In genomic region chr17:4997302-4998026, GRCh38 we compare ENCODE assay signal across 8 cellular contexts. TPM values are rescaled to one million over a fixed set of nuclear protein-coding genes. Genes with fewer than 3 reads are reported as not detected.
A peak's percentile ranks its signal among the peaks of the same experiment; 100 is the strongest.
DNase-seq lines count a peak whose midpoint lies in the region; ATAC-seq and TF ChIP-seq lines count a peak whose summit lies in the region.

INCA1 (minus strand) TSS chr17:4997522; CDS start chr17:4994437, 3,085 bp downstream.
KIF1C (plus strand) TSS chr17:4997950; CDS start chr17:5000247, 2,297 bp downstream.

- H3K4me3 Mint-ChIP-seq in glutamatergic neuron (ENCODE audit: unreplicated experiment): peak within 1 kb of the TSS; percentile 84

- H3K36me3 ChIP-seq in HAP-1 (replicated peaks): peaks cover 27% of the 10 kb centered on the region
- peaks cover 15% of the 10 kb centered on the region; the same call in 1 of the 2 replicates for H3K36me3 ChIP-seq in MG63
- H3K36me3 ChIP-seq in SK-N-SH (replicated peaks in 1 of 2; ENCODE audit: control insufficient read depth in 1 of 2, insufficient read depth in 2 of 2, low read length in 1 of 2): peaks cover 10 to 17% of the 10 kb centered on the region in 2 experiments
- no peaks in the 10 kb centered on the region for H3K36me3 ChIP-seq in ovary
- peaks cover 9% of the 10 kb centered on the region for H3K36me3 ChIP-seq in thymus (ENCODE audit: control insufficient read depth, insufficient read depth)

- CTCF ChIA-PET in SK-N-SH (lab: Yijun Ruan, JAX): interaction anchor here (0.7 to 8.1 kb wide), 7 partner anchors 9 to 65 kb away, joined by 3 to 54 read pairs (median 3); partner anchors contain the start of genes CAMTA2 and PFN1

- H3K27me3 ChIP-seq in HAP-1 (ENCODE audit: low read depth): no peaks in the 10 kb centered on the region
- no peaks in the 10 kb centered on the region for H3K27me3 ChIP-seq in MG63
- H3K27me3 ChIP-seq in SK-N-SH (ENCODE audit: insufficient read depth): no peaks in the 10 kb centered on the region
- no peaks in the 10 kb centered on the region for H3K27me3 ChIP-seq in ovary
- H3K27me3 ChIP-seq in thymus (ENCODE audit: control insufficient read depth, insufficient read depth): peaks cover 6% of the 10 kb centered on the region

- no peak for TF ChIP-seq CTCF in SK-N-SH (IDR thresholded peaks at IDR 0.05)
- TF ChIP-seq CTCF in glutamatergic neuron (IDR thresholded peaks at IDR 0.05; ENCODE audit: partially characterized antibody, unreplicated experiment): no peak
- TF ChIP-seq CTCF in ovary (IDR thresholded peaks at IDR 0.05): peak in 2 of 3 donors; percentile 54 to 59

- POLR2A ChIA-PET in SK-N-SH (lab: Yijun Ruan, JAX): interaction anchor here (0.6 to 2.2 kb wide), 6 partner anchors 8 to 293 kb away, joined by 3 to 13 read pairs (median 5); partner anchors contain the start of genes PELP1, PFN1 and SPAG7

- peak within 1 kb of the TSS; percentile 66 to 85; a peak in 3 of 4 replicates for H3K27ac ChIP-seq in SK-N-SH (ENCODE audit: low read depth in 2 of 2, low read length in 1 of 2)
- peak within 1 kb of the TSS; percentile 74 to 90 for H3K27ac ChIP-seq in ovary
- peak within 1 kb of the TSS; percentile 73 for H3K27ac ChIP-seq in thymus (ENCODE audit: low read depth)

- H3K36me3 Mint-ChIP-seq in activated naive CD4-positive, alpha-beta T cell treated with anti-CD3 and anti-CD28 coated beads, Interleukin-2, amount 50 U/mL, for 72 hours: no peaks in the 10 kb centered on the region
- no peaks in the 10 kb centered on the region for H3K36me3 Mint-ChIP-seq in glutamatergic neuron (ENCODE audit: unreplicated experiment)

- H4K20me1 ChIP-seq in SK-N-SH (ENCODE audit: insufficient read depth): peaks cover 20% of the 10 kb centered on the region

- peaks cover 4% of the 10 kb centered on the region for H3F3A ChIP-seq in SK-N-SH (replicated peaks; ENCODE audit: insufficient read depth)

- no peak for TF ChIP-seq EP300 in SK-N-SH (IDR thresholded peaks at IDR 0.05; ENCODE audit: borderline replicate concordance in 1 of 2, low read depth in 1 of 2, low read length in 1 of 2)
- no peak for TF ChIP-seq EP300 in ovary (IDR thresholded peaks at IDR 0.05)

- TF ChIP-seq POLR2A in ovary (IDR thresholded peaks at IDR 0.05): peak; percentile 74

- peaks cover 4% of the 10 kb centered on the region for H3K4me1 Mint-ChIP-seq in glutamatergic neuron (ENCODE audit: low read depth, unreplicated experiment)

- H3K4me1 ChIP-seq in HAP-1 (peaks cover 6% of the 10 kb centered on the region), SK-N-SH (ENCODE audit: control insufficient read depth in 1 of 2, insufficient read depth in 2 of 2, low read depth in 1 of 2, low read length in 1 of 2) (peaks cover 10 to 24% of the 10 kb centered on the region in 2 experiments; a peak in 3 of 4 replicates), ovary (ENCODE audit: insufficient read depth) (peaks cover 12% of the 10 kb centered on the region), thymus (ENCODE audit: control insufficient read depth, insufficient read depth, low read length) (peaks cover 17% of the 10 kb centered on the region)

- in situ Hi-C loops in HAP-1 (cut with MboI; ENCODE audit: low sequenced_read_pairs): loop anchor here (25.0 kb wide), 1 partner anchor 1465 kb away; no protein-coding TSS in a partner anchor

- no peak for TF ChIP-seq RAD21 in SK-N-SH (IDR thresholded peaks at IDR 0.05; ENCODE audit: low read length)

- peak within 1 kb of the TSS; percentile 84 for H3K9ac ChIP-seq in SK-N-SH

- H3K4me3 ChIP-seq in HAP-1 (peak within 1 kb of the TSS; percentile 82), MG63 (peak within 1 kb of the TSS; percentile 66), SK-N-SH (ENCODE audit: low read depth in 2 of 2, low read length in 1 of 2) (peak within 1 kb of the TSS; percentile 93 to 99), ovary (peak within 1 kb of the TSS; percentile 75), thymus (ENCODE audit: low read length) (peak within 1 kb of the TSS; percentile 86)

- H3K9me3 ChIP-seq in HAP-1 (no peaks in the 10 kb centered on the region), MG63 (no peaks in the 10 kb centered on the region), SK-N-SH (no peaks in the 10 kb centered on the region), ovary (no peaks in the 10 kb centered on the region), thymus (ENCODE audit: control insufficient read depth) (no peaks in the 10 kb centered on the region)

- intact Hi-C loops in ovary (cut with DNase I): no loop called here

- peak within 1 kb of the TSS; percentile 60 to 83 for H3K27ac Mint-ChIP-seq in activated naive CD4-positive, alpha-beta T cell treated with anti-CD3 and anti-CD28 coated beads, Interleukin-2, amount 50 U/mL, for 72 hours
- H3K27ac Mint-ChIP-seq in glutamatergic neuron (ENCODE audit: unreplicated experiment): no peak within 1 kb of the TSS

- WGBS in SK-N-SH (ENCODE audit: low lambda C conversion rate): no CpG with 5 or more reads among the region's 93 CpGs
- 0% methylated on average over 30 to 93 of the region's 93 CpGs for WGBS in ovary, 3 donors
- under 1% methylated on average over 93 of the region's 93 CpGs for WGBS in thymus

- H3K9me3 Mint-ChIP-seq in activated naive CD4-positive, alpha-beta T cell treated with anti-CD3 and anti-CD28 coated beads, Interleukin-2, amount 50 U/mL, for 72 hours: no peaks in the 10 kb centered on the region
- H3K9me3 Mint-ChIP-seq in glutamatergic neuron (ENCODE audit: unreplicated experiment): peaks cover 7% of the 10 kb centered on the region

- peak within 1 kb of the TSS; percentile 78; the same call in 1 of the 2 replicates for H2AFZ ChIP-seq in SK-N-SH (ENCODE audit: low read depth)

- no peaks in the 10 kb centered on the region for H3K9me2 ChIP-seq in SK-N-SH

- peak; percentile 94 to 97 for ATAC-seq in activated naive CD4-positive, alpha-beta T cell treated with anti-CD3 and anti-CD28 coated beads, Interleukin-2, amount 50 U/mL, for 72 hours

- H3K79me2 ChIP-seq in SK-N-SH (ENCODE audit: insufficient read depth): peaks cover 45% of the 10 kb centered on the region

- H3K4me2 ChIP-seq in SK-N-SH: peak within 1 kb of the TSS; percentile 99

- H3K27me3 Mint-ChIP-seq in glutamatergic neuron (ENCODE audit: unreplicated experiment): peaks cover 14% of the 10 kb centered on the region

- peak; percentile 7 for DNase-seq in GF-D8 (lab: John Stamatoyannopoulos, UW)
- DNase-seq in HAP-1 (ENCODE audit: low spot score in 2 of 2): peak; percentile 82 to 95
- peak; percentile 82 for DNase-seq in MG63
- peak; percentile 99 for DNase-seq in SK-N-SH
- DNase-seq in activated naive CD4-positive, alpha-beta T cell treated with anti-CD3 and anti-CD28 coated beads, Interleukin-2, amount 50 U/mL, for 72 hours (ENCODE audit: low spot score in 2 of 2): peak; percentile 92 to 94
- peak; percentile 90 for DNase-seq in glutamatergic neuron
- DNase-seq in ovary: peak; percentile 94 to 96 (median 95)

TF ChIP-seq in SK-N-SH, 30 proteins besides CTCF, POLR2A, EP300 and RAD21 (continues in another document):
- peak; percentile 73; the same call in 1 of the 2 replicates for TF ChIP-seq POLR2AphosphoS5 (IDR thresholded peaks at IDR 0.05; ENCODE audit: low read depth, low read length)
- TF ChIP-seq MAX (IDR thresholded peaks at IDR 0.05; ENCODE audit: low read depth): peak; percentile 67
- no peak for TF ChIP-seq RCOR1 (IDR thresholded peaks at IDR 0.05; ENCODE audit: low read length)
- TF ChIP-seq SIN3A (IDR thresholded peaks at IDR 0.05; ENCODE audit: borderline replicate concordance, low read depth, low read length): peak; percentile 79; the same call in 1 of the 2 replicates
- TF ChIP-seq ELF1 (IDR thresholded peaks at IDR 0.05): no peak
- TF ChIP-seq TEAD4 (IDR thresholded peaks at IDR 0.05; ENCODE audit: borderline replicate concordance, insufficient read depth): no peak
- TF ChIP-seq MXI1 (IDR thresholded peaks at IDR 0.05; ENCODE audit: low read depth, low read length): no peak
- no peak for TF ChIP-seq IRF3 (IDR thresholded peaks at IDR 0.05; ENCODE audit: low read depth, low read length)
- TF ChIP-seq CHD2 (IDR thresholded peaks at IDR 0.05; ENCODE audit: low read length, partially characterized antibody): no peak

RNA-seq across cellular contexts. Expression of gene INCA1, which starts in this region (rescaled TPM):
- total RNA-seq in MG63 (2014; rRNA removed; shearing (Covaris generic); ENCODE audit: low replicate concordance): not detected in 2 replicates
- polyA plus RNA-seq in SK-N-SH (2012; rRNA removed): 1.2 and 1.3 TPM in 2 replicates
- 0.64 TPM in 2 replicates for polyA plus RNA-seq in SK-N-SH (2012; cell fraction: cytosol; rRNA removed)
- polyA plus RNA-seq in SK-N-SH (2012; cell fraction: nucleus; rRNA removed): 6.1 and 7.0 TPM in 2 replicates
- 1 to 10 TPM in 1 of 2 donors, under 1 TPM in 1; 0.53 to 2.6 TPM for total RNA-seq in activated naive CD4-positive, alpha-beta T cell treated with anti-CD3 and anti-CD28 coated beads, Interleukin-2, amount 50 U/mL, for 72 hours
- total RNA-seq in glutamatergic neuron (ENCODE audit: unreplicated experiment): 0.44 TPM
- total RNA-seq in ovary: 1 to 10 TPM in 6 of 7 donors, under 1 TPM in 1; 0.95 to 5.0 (median 1.9) TPM
- 1 to 10 TPM; 1.5 to 2.8 TPM for polyA plus RNA-seq in ovary
- polyA plus RNA-seq in thymus: 1.5 TPM

RNA-seq across cellular contexts. Expression of gene KIF1C, which starts in this region (rescaled TPM):
- total RNA-seq in MG63 (2014; rRNA removed; shearing (Covaris generic); ENCODE audit: low replicate concordance): 19.1 and 58.1 TPM in 2 replicates
- polyA plus RNA-seq in SK-N-SH (2012; rRNA removed): 36.7 and 58.2 TPM in 2 replicates
- 51.2 and 53.6 TPM in 2 replicates for polyA plus RNA-seq in SK-N-SH (2012; cell fraction: cytosol; rRNA removed)
- polyA plus RNA-seq in SK-N-SH (2012; cell fraction: nucleus; rRNA removed): 69.6 and 72.0 TPM in 2 replicates
- 10 to 100 TPM; 37.9 to 42.4 TPM for total RNA-seq in activated naive CD4-positive, alpha-beta T cell treated with anti-CD3 and anti-CD28 coated beads, Interleukin-2, amount 50 U/mL, for 72 hours
- 5.6 TPM for total RNA-seq in glutamatergic neuron (ENCODE audit: unreplicated experiment)
- 100 to 1,000 TPM in 4 of 7 donors, 10 to 100 TPM in 3; 17.5 to 129 (median 105) TPM for total RNA-seq in ovary
- 10 to 100 TPM; 31.5 to 60.1 TPM for polyA plus RNA-seq in ovary
- 15.4 TPM for polyA plus RNA-seq in thymus

Comparison
In these comparisons a context has a peak if more than half of its experiments do, and no peak if none do; other contexts are left out.
1. Peak in every context shown above with its lines: DNase-seq, ATAC-seq, H3K4me3 ChIP-seq and H3K27ac ChIP-seq.
2. DNase-seq: peak in every context shown above with its lines; median percentile 99 in SK-N-SH; 95 in ovary; 93 in activated naive CD4-positive, alpha-beta T cell treated with anti-CD3 and anti-CD28 coated beads, Interleukin-2, amount 50 U/mL, for 72 hours; 90 in glutamatergic neuron; 88 in HAP-1; 82 in MG63; 7 in GF-D8.
3. CTCF ChIP-seq: peak in ovary (2 of 3); none in SK-N-SH (single experiment) and glutamatergic neuron (single experiment).